ENCODE assay signal across 19 cellular contexts in the genomic region with DNA sequence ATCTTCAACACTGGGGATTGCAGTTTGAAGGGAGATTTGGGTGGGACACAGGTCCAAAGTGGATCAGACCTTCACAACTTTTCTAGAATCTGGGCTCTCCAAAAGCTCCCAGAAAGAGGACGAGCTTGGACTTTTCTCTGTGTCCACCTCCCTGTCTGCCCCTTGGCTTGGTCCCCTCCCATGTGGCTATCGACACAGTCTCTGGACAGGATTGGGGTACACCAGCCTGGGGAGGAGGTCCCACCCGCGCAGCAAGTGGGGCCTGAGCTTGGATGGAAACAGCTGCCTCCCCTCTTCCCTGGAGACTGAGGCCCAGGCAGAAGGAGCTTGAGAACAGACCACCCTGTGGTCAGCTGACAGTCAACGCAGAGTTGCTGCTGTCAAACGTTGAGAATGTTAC.
DNase-seq lines count a peak whose midpoint lies in the region; ATAC-seq and TF ChIP-seq lines count a peak whose summit lies in the region.
"Had no signal": no experiment of that assay in that cellular context is flagged by ENCODE, and none has a peak within 500 bp of the region (broad histone marks: within the 10 kb centered on the region; RNA-seq: fewer than 3 reads in every experiment).

No MANE protein-coding gene starts in this region.

- peaks cover 51 to 71% (median 61%) of the 10 kb centered on the region in 11 experiments for H3K9me3 ChIP-seq in BLaER1 treated with 17β-estradiol and CSF1 and Interleukin-3, amounts not matched to agents 10 nM and 100 nM (replicated peaks in 1 of 11)
- H3K9me3 ChIP-seq in osteoblast (ENCODE audit: low read depth, low read length) (peaks cover 2% of the 10 kb centered on the region), upper lobe of right lung (no peaks in the 10 kb centered on the region), trophoblast cell (ENCODE audit: insufficient read depth, low read depth, low read length) (peaks cover 40% of the 10 kb centered on the region)

- H3K18ac ChIP-seq in trophoblast cell (ENCODE audit: low read length) = no peak overlapping the region

- no peak overlapping the region for H2BK120ac ChIP-seq in trophoblast cell (ENCODE audit: insufficient read depth, low read length, poor library complexity)

- no peaks in the 10 kb centered on the region; a peak in 1 of 22 replicates for H3K27me3 ChIP-seq in BLaER1 treated with 17β-estradiol and CSF1 and Interleukin-3, amounts not matched to agents 10 nM and 100 nM
- H3K27me3 ChIP-seq in osteoblast (ENCODE audit: insufficient read depth, low read length) (no peaks in the 10 kb centered on the region), upper lobe of right lung (no peaks in the 10 kb centered on the region), trophoblast cell (ENCODE audit: insufficient read depth, low read length) (no peaks in the 10 kb centered on the region)

- TF ChIP-seq CTCF in osteoblast (IDR thresholded peaks at IDR 0.05; ENCODE audit: extremely low read depth, low read depth, low read length) (no peak), upper lobe of right lung (IDR thresholded peaks at IDR 0.05) (no peak)

- ATAC-seq in upper lobe of right lung = no peak
- ATAC-seq in SK-N-SH treated with all-trans-retinoic acid at 6 μM for 48 hours = no peak
- ATAC-seq: GM12878 had no signal

- H4K91ac ChIP-seq in trophoblast cell (ENCODE audit: low read depth, low read length) = no peak overlapping the region

- no CpG with 5 or more reads among the region's 6 CpGs for WGBS in trophoblast cell (ENCODE audit: extremely low coverage, insufficient coverage, insufficient read length)

- H2BK12ac ChIP-seq in trophoblast cell (ENCODE audit: low read length) = no peak overlapping the region

- intact Hi-C loops in upper lobe of right lung (cut with DNase I) = no loop called here

- CTCF ChIA-PET in activated naive CD4-positive, alpha-beta T cell treated with anti-CD3 and anti-CD28 coated beads, Interleukin-2, amount 10 ng/mL, durations not matched to agents 7 days and 5 days (lab: Charles Lee) = no interaction called here

- no peaks in the 10 kb centered on the region for H4K20me1 ChIP-seq in BLaER1 treated with 17β-estradiol and CSF1 and Interleukin-3, amounts not matched to agents 10 nM and 100 nM
- no peaks in the 10 kb centered on the region for H4K20me1 ChIP-seq in osteoblast (ENCODE audit: insufficient read depth, low read length)

- H3K27ac Mint-ChIP-seq in activated naive CD4-positive, alpha-beta T cell treated with anti-CD3 and anti-CD28 coated beads, Interleukin-2, amount 10 ng/mL, durations not matched to agents 7 days and 5 days = no peak overlapping the region
- H3K27ac Mint-ChIP-seq: CD4-positive, CD25-positive, alpha-beta regulatory T cell; CD8-positive, alpha-beta memory T cell had no signal

- peak; percentile 16 for DNase-seq in activated naive CD4-positive, alpha-beta T cell treated with anti-CD3 and anti-CD28 coated beads, Interleukin-2, amount 10 ng/mL, durations not matched to agents 7 days and 5 days
- no peak for DNase-seq in activated naive CD4-positive, alpha-beta T cell treated with anti-CD3 and anti-CD28 coated beads, Interleukin-2, amount 50 U/mL, for 16 hours
- peak; percentile 75 for DNase-seq in osteoblast (ENCODE audit: insufficient read length, low spot score, missing footprints)
- peak; percentile 16 for DNase-seq in upper lobe of right lung
- DNase-seq in trophoblast cell = no peak
- DNase-seq: 8988T; C1 segment of cervical spinal cord; CD4-positive, CD25-positive, alpha-beta regulatory T cell; CD8-positive, alpha-beta memory T cell; COR-L47; DMS 273 treated with DMSO at 0.1 percent for 48 hours; DMS53; DND-41; EL; GM23248 had no signal

- H3K14ac ChIP-seq in trophoblast cell (ENCODE audit: low read length) = no peak overlapping the region

- no peak overlapping the region for H3K4me3 Mint-ChIP-seq in activated naive CD4-positive, alpha-beta T cell treated with anti-CD3 and anti-CD28 coated beads, Interleukin-2, amount 10 ng/mL, durations not matched to agents 7 days and 5 days
- H3K4me3 Mint-ChIP-seq: CD4-positive, CD25-positive, alpha-beta regulatory T cell; CD8-positive, alpha-beta memory T cell had no signal

- no peak overlapping the region for H4K8ac ChIP-seq in trophoblast cell (ENCODE audit: low read depth, low read length)

- H3K4me2 ChIP-seq in BLaER1 treated with 17β-estradiol and CSF1 and Interleukin-3, amounts not matched to agents 10 nM and 100 nM = peak overlapping the region in 7 of 11 experiments; percentile 3 to 56 (median 39); a peak in 10 of 22 replicates
- no peak overlapping the region for H3K4me2 ChIP-seq in osteoblast (ENCODE audit: insufficient read depth, low read length)
- no peak overlapping the region for H3K4me2 ChIP-seq in trophoblast cell (ENCODE audit: low read length)

- H3K79me2 ChIP-seq in osteoblast (ENCODE audit: insufficient read depth, low read length) (no peaks in the 10 kb centered on the region), trophoblast cell (ENCODE audit: control insufficient read depth, insufficient read depth, low read length, poor library complexity) (no peaks in the 10 kb centered on the region)

- H2AK5ac ChIP-seq in trophoblast cell (ENCODE audit: low read length) = no peak overlapping the region

- H2BK5ac ChIP-seq in trophoblast cell (ENCODE audit: low read depth, low read length, poor library complexity) = no peak overlapping the region

- no peak overlapping the region for H3K9ac ChIP-seq in BLaER1 treated with 17β-estradiol and CSF1 and Interleukin-3, amounts not matched to agents 10 nM and 100 nM
- no peak overlapping the region for H3K9ac ChIP-seq in trophoblast cell (ENCODE audit: low read length)
- H3K9ac ChIP-seq: GM23248 had no signal

- no peaks in the 10 kb centered on the region for H3K36me3 Mint-ChIP-seq in activated naive CD4-positive, alpha-beta T cell treated with anti-CD3 and anti-CD28 coated beads, Interleukin-2, amount 10 ng/mL, durations not matched to agents 7 days and 5 days
- H3K36me3 Mint-ChIP-seq: CD4-positive, CD25-positive, alpha-beta regulatory T cell; CD8-positive, alpha-beta memory T cell had no signal

- H3K79me1 ChIP-seq in trophoblast cell (ENCODE audit: low read length) = no peaks in the 10 kb centered on the region

- H3K36me3 ChIP-seq in BLaER1 treated with 17β-estradiol and CSF1 and Interleukin-3, amounts not matched to agents 10 nM and 100 nM = no peaks in the 10 kb centered on the region
- no peaks in the 10 kb centered on the region for H3K36me3 ChIP-seq in osteoblast (ENCODE audit: insufficient read depth, low read length)
- H3K36me3 ChIP-seq in upper lobe of right lung = no peaks in the 10 kb centered on the region
- H3K36me3 ChIP-seq in trophoblast cell (ENCODE audit: control insufficient read depth in 1 of 2, insufficient read depth in 2 of 2, low read length in 2 of 2) = no peaks in the 10 kb centered on the region
- H3K36me3 ChIP-seq: HAP-1 had no signal

- H3K27ac ChIP-seq in BLaER1 treated with 17β-estradiol and CSF1 and Interleukin-3, amounts not matched to agents 10 nM and 100 nM = no peak overlapping the region
- H3K27ac ChIP-seq in osteoblast (ENCODE audit: low read depth, low read length) (no peak overlapping the region), upper lobe of right lung (no peak overlapping the region), trophoblast cell (ENCODE audit: low read depth, low read length) (no peak overlapping the region)
- H3K27ac ChIP-seq: GM23248 had no signal

- no peaks in the 10 kb centered on the region for H3K4me1 Mint-ChIP-seq in activated naive CD4-positive, alpha-beta T cell treated with anti-CD3 and anti-CD28 coated beads, Interleukin-2, amount 10 ng/mL, durations not matched to agents 7 days and 5 days
- H3K4me1 Mint-ChIP-seq: CD4-positive, CD25-positive, alpha-beta regulatory T cell; CD8-positive, alpha-beta memory T cell had no signal

- H2AFZ ChIP-seq in osteoblast (ENCODE audit: low read length) (no peak overlapping the region), trophoblast cell (ENCODE audit: insufficient read depth, low read length, poor library complexity) (no peak overlapping the region)
- H2AFZ ChIP-seq: GM23248 had no signal

- H3K9me3 Mint-ChIP-seq in activated naive CD4-positive, alpha-beta T cell treated with anti-CD3 and anti-CD28 coated beads, Interleukin-2, amount 10 ng/mL, durations not matched to agents 7 days and 5 days = peaks cover 26% of the 10 kb centered on the region

- H4K12ac ChIP-seq in trophoblast cell (ENCODE audit: low read depth, low read length) = no peak overlapping the region

- H3K4me3 ChIP-seq in BLaER1 treated with 17β-estradiol and CSF1 and Interleukin-3, amounts not matched to agents 10 nM and 100 nM = peak overlapping the region in 3 of 10 experiments; percentile 7 to 22 (median 20); a peak in 1 of 20 replicates
- no peak overlapping the region for H3K4me3 ChIP-seq in osteoblast (ENCODE audit: insufficient read depth, low read length)
- no peak overlapping the region for H3K4me3 ChIP-seq in upper lobe of right lung
- H3K4me3 ChIP-seq in trophoblast cell (ENCODE audit: low read depth, low read length) = no peak overlapping the region
- H3K4me3 ChIP-seq: GM12878, GM23248, HAP-1 had no signal

- H3K4ac ChIP-seq in trophoblast cell (ENCODE audit: low read depth, low read length) = no peak overlapping the region

- H3K4me1 ChIP-seq in BLaER1 treated with 17β-estradiol and CSF1 and Interleukin-3, amounts not matched to agents 10 nM and 100 nM = peaks cover 0 to 12% (median 7%) of the 10 kb centered on the region in 10 experiments; a peak in 11 of 20 replicates
- no peaks in the 10 kb centered on the region for H3K4me1 ChIP-seq in osteoblast (ENCODE audit: insufficient read depth, low read length)
- H3K4me1 ChIP-seq in upper lobe of right lung = no peaks in the 10 kb centered on the region
- no peaks in the 10 kb centered on the region for H3K4me1 ChIP-seq in trophoblast cell (ENCODE audit: control insufficient read depth in 1 of 2, insufficient read depth in 2 of 2, low read length in 2 of 2)
- H3K4me1 ChIP-seq: HAP-1 had no signal

- H3K23ac ChIP-seq in trophoblast cell (ENCODE audit: low read length) = no peak overlapping the region

- H3K27me3 Mint-ChIP-seq in activated naive CD4-positive, alpha-beta T cell treated with anti-CD3 and anti-CD28 coated beads, Interleukin-2, amount 10 ng/mL, durations not matched to agents 7 days and 5 days = no peaks in the 10 kb centered on the region
- H3K27me3 Mint-ChIP-seq: CD4-positive, CD25-positive, alpha-beta regulatory T cell had no signal

TF ChIP-seq in SK-N-SH treated with all-trans-retinoic acid at 6 μM for 48 hours, 23 proteins besides CTCF, POLR2A, EP300 and RAD21 (continues in another document):
- TF ChIP-seq TOX (CRISPR knock-in tag; IDR thresholded peaks at IDR 0.05; ENCODE audit: borderline replicate concordance) (no peak), ZC3H10 (CRISPR knock-in tag; IDR thresholded peaks at IDR 0.05) (no peak), RARB (CRISPR knock-in tag; IDR thresholded peaks at IDR 0.05) (no peak), ZNF565 (CRISPR knock-in tag; conservative IDR thresholded peaks at IDR 0.05; ENCODE audit: low read depth) (no peak), ZFP30 (CRISPR knock-in tag; IDR thresholded peaks at IDR 0.05) (no peak)

Comparison
In these comparisons a context has a peak if more than half of its experiments do, and no peak if none do; other contexts are left out.
1. DNase-seq: peak in activated naive CD4-positive, alpha-beta T cell treated with anti-CD3 and anti-CD28 coated beads, Interleukin-2, amount 10 ng/mL, durations not matched to agents 7 days and 5 days (single experiment), osteoblast (single experiment) and upper lobe of right lung (single experiment); none in activated naive CD4-positive, alpha-beta T cell treated with anti-CD3 and anti-CD28 coated beads, Interleukin-2, amount 50 U/mL, for 16 hours (single experiment) and trophoblast cell (0 of 2).
2. H3K4me2 ChIP-seq: peak in BLaER1 treated with 17β-estradiol and CSF1 and Interleukin-3, amounts not matched to agents 10 nM and 100 nM (7 of 11); none in osteoblast (single experiment) and trophoblast cell (single experiment).